ENCODE assay signal across 2 cellular contexts in the genomic region with DNA sequence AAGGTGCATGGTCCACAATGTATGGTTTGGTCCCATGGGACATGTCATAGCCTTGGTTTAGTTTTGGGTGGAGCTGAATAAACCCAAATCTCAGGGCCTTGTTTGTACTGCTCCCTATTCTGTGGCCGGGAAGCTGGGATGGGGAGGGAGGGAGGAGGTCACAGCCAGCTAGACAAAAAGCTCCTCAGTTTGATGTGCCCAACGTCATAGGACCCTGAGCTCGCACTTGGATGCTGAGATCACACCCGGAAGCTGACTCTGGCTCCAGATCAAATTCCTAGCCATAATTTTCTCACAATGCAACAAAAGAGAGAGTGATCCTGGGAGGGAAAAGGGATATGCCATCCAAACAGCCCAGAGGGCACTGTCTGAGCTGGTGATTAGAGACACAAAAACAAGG.
TF ChIP-seq lines count a peak whose summit lies in the region.

No MANE protein-coding gene starts in this region.

TF ChIP-seq in SK-N-SH, 30 proteins besides CTCF, POLR2A, EP300 and RAD21 (continued from another document):
- TF ChIP-seq, protein P1, sequence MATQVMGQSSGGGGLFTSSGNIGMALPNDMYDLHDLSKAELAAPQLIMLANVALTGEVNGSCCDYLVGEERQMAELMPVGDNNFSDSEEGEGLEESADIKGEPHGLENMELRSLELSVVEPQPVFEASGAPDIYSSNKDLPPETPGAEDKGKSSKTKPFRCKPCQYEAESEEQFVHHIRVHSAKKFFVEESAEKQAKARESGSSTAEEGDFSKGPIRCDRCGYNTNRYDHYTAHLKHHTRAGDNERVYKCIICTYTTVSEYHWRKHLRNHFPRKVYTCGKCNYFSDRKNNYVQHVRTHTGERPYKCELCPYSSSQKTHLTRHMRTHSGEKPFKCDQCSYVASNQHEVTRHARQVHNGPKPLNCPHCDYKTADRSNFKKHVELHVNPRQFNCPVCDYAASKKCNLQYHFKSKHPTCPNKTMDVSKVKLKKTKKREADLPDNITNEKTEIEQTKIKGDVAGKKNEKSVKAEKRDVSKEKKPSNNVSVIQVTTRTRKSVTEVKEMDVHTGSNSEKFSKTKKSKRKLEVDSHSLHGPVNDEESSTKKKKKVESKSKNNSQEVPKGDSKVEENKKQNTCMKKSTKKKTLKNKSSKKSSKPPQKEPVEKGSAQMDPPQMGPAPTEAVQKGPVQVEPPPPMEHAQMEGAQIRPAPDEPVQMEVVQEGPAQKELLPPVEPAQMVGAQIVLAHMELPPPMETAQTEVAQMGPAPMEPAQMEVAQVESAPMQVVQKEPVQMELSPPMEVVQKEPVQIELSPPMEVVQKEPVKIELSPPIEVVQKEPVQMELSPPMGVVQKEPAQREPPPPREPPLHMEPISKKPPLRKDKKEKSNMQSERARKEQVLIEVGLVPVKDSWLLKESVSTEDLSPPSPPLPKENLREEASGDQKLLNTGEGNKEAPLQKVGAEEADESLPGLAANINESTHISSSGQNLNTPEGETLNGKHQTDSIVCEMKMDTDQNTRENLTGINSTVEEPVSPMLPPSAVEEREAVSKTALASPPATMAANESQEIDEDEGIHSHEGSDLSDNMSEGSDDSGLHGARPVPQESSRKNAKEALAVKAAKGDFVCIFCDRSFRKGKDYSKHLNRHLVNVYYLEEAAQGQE (IDR thresholded peaks at IDR 0.05; ENCODE audit: low read depth, low read length) = no peak
- TF ChIP-seq RFX5 (IDR thresholded peaks at IDR 0.05; ENCODE audit: low read length) (no peak), GABPA (IDR thresholded peaks at IDR 0.05; ENCODE audit: low read depth) (no peak), NRF1 (IDR thresholded peaks at IDR 0.05; ENCODE audit: low read depth, low read length) (no peak), TAF1 (IDR thresholded peaks at IDR 0.05; ENCODE audit: borderline replicate concordance, low read depth, low read length) (no peak), SIN3A (IDR thresholded peaks at IDR 0.05; ENCODE audit: borderline replicate concordance, low read depth, low read length) (no peak), TEAD4 (IDR thresholded peaks at IDR 0.05; ENCODE audit: borderline replicate concordance, insufficient read depth) (no peak), RXRA (IDR thresholded peaks at IDR 0.05; ENCODE audit: borderline replicate concordance, low read depth) (no peak), MEF2A (IDR thresholded peaks at IDR 0.05; ENCODE audit: borderline replicate concordance, low read depth) (no peak), ZBTB33 (IDR thresholded peaks at IDR 0.05; ENCODE audit: borderline replicate concordance, low read depth) (no peak), GATA2 (CRISPR knock-in tag; IDR thresholded peaks at IDR 0.05) (no peak), YY1 (IDR thresholded peaks at IDR 0.05; ENCODE audit: low read depth) (no peak), NFIC (IDR thresholded peaks at IDR 0.05; ENCODE audit: borderline replicate concordance) (no peak), JUND (IDR thresholded peaks at IDR 0.05) (no peak), USF2 (IDR thresholded peaks at IDR 0.05; ENCODE audit: borderline replicate concordance, low read depth, low read length) (no peak)

TF ChIP-seq in SK-N-SH treated with all-trans-retinoic acid at 6 μM for 48 hours, 23 proteins besides CTCF, POLR2A, EP300 and RAD21 (continued from another document):
- TF ChIP-seq ZC3H10 (CRISPR knock-in tag; IDR thresholded peaks at IDR 0.05) (no peak), POU6F1 (CRISPR knock-in tag; IDR thresholded peaks at IDR 0.05; ENCODE audit: borderline replicate concordance, low read depth) (no peak), ZNF565 (CRISPR knock-in tag; conservative IDR thresholded peaks at IDR 0.05; ENCODE audit: low read depth) (no peak), BACH2 (CRISPR knock-in tag; IDR thresholded peaks at IDR 0.05; ENCODE audit: borderline replicate concordance) (no peak), SNAI2 (CRISPR knock-in tag; IDR thresholded peaks at IDR 0.05) (no peak), ARNTL (CRISPR knock-in tag; IDR thresholded peaks at IDR 0.05; ENCODE audit: borderline replicate concordance, low read depth) (no peak), ZFP3 (CRISPR knock-in tag; IDR thresholded peaks at IDR 0.05) (no peak)
